1 cellular context compared by ENCODE assay signal in genomic region chr1:3072178-3072947, GRCh38.
TF ChIP-seq lines count a peak whose summit lies in the region.

No MANE protein-coding gene starts in this region.

TF ChIP-seq in HepG2, 621 proteins besides CTCF, POLR2A, EP300 and RAD21:
- TF ChIP-seq ZNF574 (CRISPR knock-in tag; IDR thresholded peaks at IDR 0.05) (0 out of 2 replicates have a peak, but pooled peaks have one; percentile 8), SRF (IDR thresholded peaks at IDR 0.05; ENCODE audit: low read depth, low read length) (no peak), AKAP8 (CRISPR knock-in tag; IDR thresholded peaks at IDR 0.05) (no peak), ZNF20 (CRISPR knock-in tag; IDR thresholded peaks at IDR 0.05) (no peak), ZBTB42 (CRISPR knock-in tag; IDR thresholded peaks at IDR 0.05) (no peak), ZNF484 (CRISPR knock-in tag; IDR thresholded peaks at IDR 0.05; ENCODE audit: borderline replicate concordance, low read depth) (no peak), REL (CRISPR knock-in tag; conservative IDR thresholded peaks at IDR 0.05) (no peak), HNRNPL (IDR thresholded peaks at IDR 0.05; ENCODE audit: low read depth, low read length) (0 out of 2 replicates have a peak, but pooled peaks have one; percentile 34), XBP1 (CRISPR knock-in tag; IDR thresholded peaks at IDR 0.05) (no peak), JUN (CRISPR knock-in tag; IDR thresholded peaks at IDR 0.05) (no peak)
